In the genomic region with DNA sequence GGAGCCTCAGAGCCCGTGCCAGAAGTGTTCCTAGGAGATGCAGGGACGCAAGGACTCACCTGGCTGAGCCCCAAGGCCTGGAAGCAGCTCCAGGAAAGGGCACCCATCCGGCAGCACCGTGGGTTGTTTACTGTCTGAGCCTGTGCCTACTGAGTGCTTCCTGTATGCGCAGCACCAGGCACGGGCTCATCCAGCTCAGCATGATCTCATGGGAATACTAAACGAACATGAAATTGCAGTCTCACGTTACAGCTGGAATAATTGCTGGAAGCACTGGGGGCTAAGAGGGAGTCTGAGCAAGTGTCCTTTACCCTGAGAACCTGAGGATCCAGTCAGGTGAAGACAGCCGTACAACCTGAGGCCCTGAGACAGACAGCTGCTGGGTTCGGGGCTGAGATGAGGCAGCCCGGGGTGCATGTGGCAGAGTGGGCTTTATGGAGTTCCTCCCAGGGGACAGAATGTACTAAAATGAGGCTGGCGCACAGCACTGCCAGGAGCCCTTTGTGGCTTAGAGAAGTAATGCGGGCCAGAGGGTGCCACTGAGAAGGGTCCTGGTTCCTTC, we compare ENCODE assay signal across 8 cellular contexts. TPM values are rescaled to one million over a fixed set of nuclear protein-coding genes. Genes with fewer than 3 reads are reported as not detected.
DNase-seq lines count a peak whose midpoint lies in the region; ATAC-seq and TF ChIP-seq lines count a peak whose summit lies in the region.

No MANE protein-coding gene starts in this region.

- H3K4me1 ChIP-seq in trophoblast cell (ENCODE audit: control insufficient read depth in 1 of 2, insufficient read depth in 2 of 2, low read length in 2 of 2) = no peaks in the 10 kb centered on the region

- H3K79me2 ChIP-seq in trophoblast cell (ENCODE audit: control insufficient read depth, insufficient read depth, low read length, poor library complexity) = no peaks in the 10 kb centered on the region

- H3K27ac ChIP-seq in trophoblast cell (ENCODE audit: low read depth, low read length) = no peak overlapping the region

- H3K9me3 ChIP-seq in trophoblast cell (ENCODE audit: insufficient read depth, low read depth, low read length) = peaks cover 6% of the 10 kb centered on the region

- no peak overlapping the region for H2BK120ac ChIP-seq in trophoblast cell (ENCODE audit: insufficient read depth, low read length, poor library complexity)

- H3K36me3 ChIP-seq in trophoblast cell (ENCODE audit: control insufficient read depth in 1 of 2, insufficient read depth in 2 of 2, low read length in 2 of 2) = peaks cover 18 to 20% of the 10 kb centered on the region in 2 experiments

- no peak overlapping the region for H3K4me3 Mint-ChIP-seq in WTC11

- H2BK5ac ChIP-seq in trophoblast cell (ENCODE audit: low read depth, low read length, poor library complexity) = no peak overlapping the region

- peak; percentile 62 for ATAC-seq in WTC11
- ATAC-seq in GM18909 (IDR thresholded peaks at IDR 0.05; ENCODE audit: poor library complexity, unreplicated experiment) = no peak
- ATAC-seq in GM18520 (IDR thresholded peaks at IDR 0.05; ENCODE audit: unreplicated experiment) = no peak

- no peak overlapping the region for H3K14ac ChIP-seq in trophoblast cell (ENCODE audit: low read length)

- H4K12ac ChIP-seq in trophoblast cell (ENCODE audit: low read depth, low read length) = no peak overlapping the region

- H3K9ac ChIP-seq in trophoblast cell (ENCODE audit: low read length) = no peak overlapping the region

- no peak overlapping the region for H2AFZ ChIP-seq in trophoblast cell (ENCODE audit: insufficient read depth, low read length, poor library complexity)

- no peak overlapping the region for H2BK12ac ChIP-seq in trophoblast cell (ENCODE audit: low read length)

- H3K4me1 Mint-ChIP-seq in WTC11 = peaks cover 21% of the 10 kb centered on the region

- no peaks in the 10 kb centered on the region for H3K36me3 Mint-ChIP-seq in WTC11

- H2AK5ac ChIP-seq in trophoblast cell (ENCODE audit: low read length) = no peak overlapping the region

- no peak overlapping the region for H3K18ac ChIP-seq in trophoblast cell (ENCODE audit: low read length)

- H3K4me3 ChIP-seq in LNCaP clone FGC (ENCODE audit: low read depth, low read length) (peak overlapping the region; percentile 34), trophoblast cell (ENCODE audit: low read depth, low read length) (no peak overlapping the region)

- DNase-seq in Ammon's horn (ENCODE audit: low spot score) (peak; percentile 74), LNCaP clone FGC (ENCODE audit: low read depth) (peak; percentile 96), WTC11 (ENCODE audit: low spot score) (peak; percentile 40), iris pigment epithelial cell (ENCODE audit: low read depth) (peak; percentile 28), trophoblast cell (no peak), AG20443 (ENCODE audit: low spot score) (no peak)

- no peak overlapping the region for H4K91ac ChIP-seq in trophoblast cell (ENCODE audit: low read depth, low read length)

- no peak overlapping the region for H3K23ac ChIP-seq in trophoblast cell (ENCODE audit: low read length)

- TF ChIP-seq CTCF in LNCaP clone FGC (IDR thresholded peaks at IDR 0.05; ENCODE audit: control insufficient read depth, extremely low read depth, insufficient read depth) (0 out of 2 replicates have a peak, but pooled peaks have one; percentile 0), WTC11 (IDR thresholded peaks at IDR 0.05) (0 out of 2 replicates have a peak, but pooled peaks have one; percentile 16)

- CTCF ChIA-PET in WTC11 (lab: Charles Lee) = interaction anchor here (0.7 to 9.2 kb wide), 11 partner anchors 8 to 405 kb away, joined by 3 to 144 read pairs (median 4); a partner anchor contains a TSS

- no peak overlapping the region for H3K4ac ChIP-seq in trophoblast cell (ENCODE audit: low read depth, low read length)

- H3K27ac Mint-ChIP-seq in WTC11 = peak overlapping the region; percentile 89

- POLR2A ChIA-PET in WTC11 (lab: Charles Lee) = interaction anchor here (1.2 to 1.5 kb wide), 2 partner anchors 9 to 43 kb away, joined by 3 read pairs; no protein-coding TSS in a partner anchor

- H3K27me3 Mint-ChIP-seq in WTC11 (ENCODE audit: low read depth) = no peaks in the 10 kb centered on the region

- no peaks in the 10 kb centered on the region for H3K79me1 ChIP-seq in trophoblast cell (ENCODE audit: low read length)

- WGBS in trophoblast cell (ENCODE audit: extremely low coverage, insufficient coverage, insufficient read length) = no CpG with 5 or more reads among the region's 13 CpGs

- no peaks in the 10 kb centered on the region for H3K9me3 Mint-ChIP-seq in WTC11

- H3K4me2 ChIP-seq in trophoblast cell (ENCODE audit: low read length) = no peak overlapping the region

- no peaks in the 10 kb centered on the region for H3K27me3 ChIP-seq in trophoblast cell (ENCODE audit: insufficient read depth, low read length)

- no peak overlapping the region for H4K8ac ChIP-seq in trophoblast cell (ENCODE audit: low read depth, low read length)

TF ChIP-seq in WTC11, 78 proteins besides CTCF, POLR2A, EP300 and RAD21:
- no peak for TF ChIP-seq ZNF219 (CRISPR knock-in tag; IDR thresholded peaks at IDR 0.05; ENCODE audit: borderline replicate concordance)
- no peak for TF ChIP-seq MXD4 (CRISPR knock-in tag; IDR thresholded peaks at IDR 0.05; ENCODE audit: borderline replicate concordance)
- TF ChIP-seq, protein P1, sequence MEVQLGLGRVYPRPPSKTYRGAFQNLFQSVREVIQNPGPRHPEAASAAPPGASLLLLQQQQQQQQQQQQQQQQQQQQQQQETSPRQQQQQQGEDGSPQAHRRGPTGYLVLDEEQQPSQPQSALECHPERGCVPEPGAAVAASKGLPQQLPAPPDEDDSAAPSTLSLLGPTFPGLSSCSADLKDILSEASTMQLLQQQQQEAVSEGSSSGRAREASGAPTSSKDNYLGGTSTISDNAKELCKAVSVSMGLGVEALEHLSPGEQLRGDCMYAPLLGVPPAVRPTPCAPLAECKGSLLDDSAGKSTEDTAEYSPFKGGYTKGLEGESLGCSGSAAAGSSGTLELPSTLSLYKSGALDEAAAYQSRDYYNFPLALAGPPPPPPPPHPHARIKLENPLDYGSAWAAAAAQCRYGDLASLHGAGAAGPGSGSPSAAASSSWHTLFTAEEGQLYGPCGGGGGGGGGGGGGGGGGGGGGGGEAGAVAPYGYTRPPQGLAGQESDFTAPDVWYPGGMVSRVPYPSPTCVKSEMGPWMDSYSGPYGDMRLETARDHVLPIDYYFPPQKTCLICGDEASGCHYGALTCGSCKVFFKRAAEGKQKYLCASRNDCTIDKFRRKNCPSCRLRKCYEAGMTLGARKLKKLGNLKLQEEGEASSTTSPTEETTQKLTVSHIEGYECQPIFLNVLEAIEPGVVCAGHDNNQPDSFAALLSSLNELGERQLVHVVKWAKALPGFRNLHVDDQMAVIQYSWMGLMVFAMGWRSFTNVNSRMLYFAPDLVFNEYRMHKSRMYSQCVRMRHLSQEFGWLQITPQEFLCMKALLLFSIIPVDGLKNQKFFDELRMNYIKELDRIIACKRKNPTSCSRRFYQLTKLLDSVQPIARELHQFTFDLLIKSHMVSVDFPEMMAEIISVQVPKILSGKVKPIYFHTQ (CRISPR knock-in tag; IDR thresholded peaks at IDR 0.05) = no peak
- TF ChIP-seq, protein P2, sequence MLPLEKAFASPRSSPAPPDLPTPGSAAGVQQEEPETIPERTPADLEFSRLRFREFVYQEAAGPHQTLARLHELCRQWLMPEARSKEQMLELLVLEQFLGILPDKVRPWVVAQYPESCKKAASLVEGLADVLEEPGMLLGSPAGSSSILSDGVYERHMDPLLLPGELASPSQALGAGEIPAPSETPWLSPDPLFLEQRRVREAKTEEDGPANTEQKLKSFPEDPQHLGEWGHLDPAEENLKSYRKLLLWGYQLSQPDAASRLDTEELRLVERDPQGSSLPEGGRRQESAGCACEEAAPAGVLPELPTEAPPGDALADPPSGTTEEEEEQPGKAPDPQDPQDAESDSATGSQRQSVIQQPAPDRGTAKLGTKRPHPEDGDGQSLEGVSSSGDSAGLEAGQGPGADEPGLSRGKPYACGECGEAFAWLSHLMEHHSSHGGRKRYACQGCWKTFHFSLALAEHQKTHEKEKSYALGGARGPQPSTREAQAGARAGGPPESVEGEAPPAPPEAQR (CRISPR knock-in tag; IDR thresholded peaks at IDR 0.05) = no peak
- TF ChIP-seq NR1H2 (CRISPR knock-in tag; IDR thresholded peaks at IDR 0.05) = no peak

RNA-seq across cellular contexts. Expression of a gene that starts 5.4 kb away (rescaled TPM):
- 1.7 to 3.6 TPM (median 2.8 TPM) in 3 replicates for total RNA-seq in WTC11 (2021)
- polyA plus RNA-seq in trophoblast cell (2013) = 0.34 and 0.42 TPM in 2 replicates

RNA-seq across cellular contexts. Expression of a gene that starts 10.4 kb away (rescaled TPM):
- total RNA-seq in WTC11 (2021) = 34.8 to 40.9 TPM (median 35.3 TPM) in 3 replicates
- polyA plus RNA-seq in trophoblast cell (2013) = 12.5 and 14.2 TPM in 2 replicates

RNA-seq across cellular contexts. Expression of a gene that starts 17.7 kb away (rescaled TPM):
- 23.3 to 38.3 TPM (median 25.8 TPM) in 3 replicates for total RNA-seq in WTC11 (2021)
- 21.7 and 21.9 TPM in 2 replicates for polyA plus RNA-seq in trophoblast cell (2013)

RNA-seq across cellular contexts. Expression of a gene that starts 33.2 kb away (rescaled TPM):
- total RNA-seq in WTC11 (2021) = 29.0 to 32.6 TPM (median 31.6 TPM) in 3 replicates
- 17.9 and 25.2 TPM in 2 replicates for polyA plus RNA-seq in trophoblast cell (2013)

RNA-seq across cellular contexts. Expression of a gene that starts 41.6 kb away (rescaled TPM):
- 7.0 to 12.4 TPM (median 7.4 TPM) in 3 replicates for total RNA-seq in WTC11 (2021)
- 3.8 and 4.2 TPM in 2 replicates for polyA plus RNA-seq in trophoblast cell (2013)

Comparison
In these comparisons a context has a peak if more than half of its experiments do, and no peak if none do; other contexts are left out.
1. DNase-seq: peak in Ammon's horn (single experiment), LNCaP clone FGC (single experiment), WTC11 (single experiment) and iris pigment epithelial cell (single experiment); none in trophoblast cell (0 of 2) and AG20443 (single experiment).